In genomic region chr9:128393171-128393761, GRCh38 we compare ENCODE assay signal across 17 cellular contexts. TPM values are rescaled to one million over a fixed set of nuclear protein-coding genes. Genes with fewer than 3 reads are reported as not detected.
A peak's percentile ranks its signal among the peaks of the same experiment; 100 is the strongest.
DNase-seq lines count a peak whose midpoint lies in the region; ATAC-seq and TF ChIP-seq lines count a peak whose summit lies in the region.
"Had no signal": no experiment of that assay in that cellular context is flagged by ENCODE, and none has a peak within 500 bp of the region (broad histone marks: within the 10 kb centered on the region; RNA-seq: fewer than 3 reads in every experiment).

No MANE protein-coding gene starts in this region.

- no peak overlapping the region for H3K4ac ChIP-seq in H9 (ENCODE audit: low read depth, low read length)

- no peak overlapping the region for H2BK120ac ChIP-seq in H9 (ENCODE audit: low read depth, low read length, poor library complexity, severe bottlenecking)

- no peaks in the 10 kb centered on the region for H4K20me1 ChIP-seq in H9 (ENCODE audit: control insufficient read depth, insufficient read depth, insufficient read length)
- H4K20me1 ChIP-seq in osteoblast (ENCODE audit: insufficient read depth, low read length): no peaks in the 10 kb centered on the region

- no peak overlapping the region for H3K9ac ChIP-seq in H9 (ENCODE audit: extremely low read depth, insufficient read length, low read length)

- no peak overlapping the region for H3K18ac ChIP-seq in H9 (ENCODE audit: insufficient read length, low read depth, low read length)

- TF ChIP-seq POLR2A in GM18505 (IDR thresholded peaks at IDR 0.05; ENCODE audit: borderline replicate concordance, extremely low read depth, insufficient read depth, insufficient read length): no peak

- H3K14ac ChIP-seq in H9 (ENCODE audit: insufficient read depth, low read length): no peak overlapping the region

- no peak overlapping the region for H2BK5ac ChIP-seq in H9 (ENCODE audit: insufficient read length, low read length)

- H3K23ac ChIP-seq in H9 (ENCODE audit: insufficient read length, low read depth, low read length): no peak overlapping the region

- H3K9me3 Mint-ChIP-seq in H9: peaks cover 3% of the 10 kb centered on the region in 2 experiments; a peak in 2 of 5 replicates
- H3K9me3 Mint-ChIP-seq: activated naive CD4-positive, alpha-beta T cell treated with anti-CD3 and anti-CD28 coated beads, Interleukin-2, amount 50 U/mL, for 24 hours; naive thymus-derived CD8-positive, alpha-beta T cell had no signal

- H4K91ac ChIP-seq in H9 (ENCODE audit: insufficient read length, low read depth, low read length): no peak overlapping the region

- H2AK5ac ChIP-seq in H9 (ENCODE audit: insufficient read length, low read length): no peak overlapping the region

- H3K27ac Mint-ChIP-seq in H9: no peak overlapping the region; a peak in 1 of 7 replicates
- H3K27ac Mint-ChIP-seq: activated CD4-positive, alpha-beta T cell treated with anti-CD3 and anti-CD28 coated beads for 36 hours; activated naive CD4-positive, alpha-beta T cell treated with anti-CD3 and anti-CD28 coated beads, Interleukin-2, amount 50 U/mL, for 24 hours had no signal

- no peak overlapping the region for H2BK15ac ChIP-seq in H9 (ENCODE audit: low read depth, low read length)

- H2AFZ ChIP-seq in H9 (ENCODE audit: low read length) (no peak overlapping the region), osteoblast (ENCODE audit: low read length) (no peak overlapping the region)

- no peak overlapping the region for H3K27ac ChIP-seq in H9 (ENCODE audit: insufficient read length, low read depth, low read length)
- peak overlapping the region; percentile 98 for H3K27ac ChIP-seq in caudate nucleus (ENCODE audit: low read depth, low read length)
- no peak overlapping the region for H3K27ac ChIP-seq in osteoblast (ENCODE audit: low read depth, low read length)
- H3K27ac ChIP-seq: gastroesophageal sphincter had no signal

- peaks cover 30 to 57% of the 10 kb centered on the region in 2 experiments for H3K4me1 Mint-ChIP-seq in H9
- H3K4me1 Mint-ChIP-seq: activated CD4-positive, alpha-beta T cell treated with anti-CD3 and anti-CD28 coated beads for 36 hours; activated naive CD4-positive, alpha-beta T cell treated with anti-CD3 and anti-CD28 coated beads, Interleukin-2, amount 50 U/mL, for 24 hours had no signal

- H3K79me2 ChIP-seq in H9 (ENCODE audit: insufficient read depth, low read length) (no peaks in the 10 kb centered on the region), osteoblast (ENCODE audit: insufficient read depth, low read length) (no peaks in the 10 kb centered on the region)

- H3K4me2 ChIP-seq in H9 (ENCODE audit: insufficient read depth, insufficient read length, low read length) (no peak overlapping the region), osteoblast (ENCODE audit: insufficient read depth, low read length) (no peak overlapping the region)

- H3K79me1 ChIP-seq in H9 (ENCODE audit: insufficient read depth, low read depth, low read length, poor library complexity, severe bottlenecking): no peaks in the 10 kb centered on the region

- no peak overlapping the region for H2BK12ac ChIP-seq in H9 (ENCODE audit: insufficient read length, low read depth, low read length)

- peaks cover 5 to 20% (median 10%) of the 10 kb centered on the region in 3 experiments for H3K36me3 Mint-ChIP-seq in H9 (ENCODE audit: insufficient read depth in 1 of 3, low read depth in 3 of 3)

- no peaks in the 10 kb centered on the region for H3K4me1 ChIP-seq in H9 (ENCODE audit: insufficient read depth, low read length)
- H3K4me1 ChIP-seq in osteoblast (ENCODE audit: insufficient read depth, low read length): peaks cover 4% of the 10 kb centered on the region

- peak; percentile 81 for DNase-seq in H9
- DNase-seq in caudate nucleus (lab: John Stamatoyannopoulos, UW): peak in 56 of 61 donors; percentile 45 to 93 (median 86)
- DNase-seq in iPS-NIHi11 (ENCODE audit: low spot score): peak; percentile 81
- peak; percentile 62 for DNase-seq in osteoblast (ENCODE audit: insufficient read length, low spot score, missing footprints)
- no peak for DNase-seq in effector CD4-positive, alpha-beta T cell
- no peak for DNase-seq in T-helper 1 cell
- DNase-seq: activated CD4-positive, alpha-beta T cell treated with anti-CD3 and anti-CD28 coated beads for 36 hours; Calu3; central memory CD4-positive, alpha-beta T cell; left ventricle myocardium superior; naive thymus-derived CD8-positive, alpha-beta T cell; stimulated activated CD4-positive, alpha-beta T cell treated with anti-CD3 and anti-CD28 coated beads, Interleukin-4, amount 100 ng/mL, for 24 hours; T-helper 2 cell had no signal

- ATAC-seq in GM19324 (IDR thresholded peaks at IDR 0.05; ENCODE audit: low FRiP score, unreplicated experiment): no peak
- no peak for ATAC-seq in GM18505 (IDR thresholded peaks at IDR 0.05; ENCODE audit: unreplicated experiment)
- ATAC-seq: activated CD4-positive, alpha-beta T cell treated with anti-CD3 and anti-CD28 coated beads for 36 hours; gastroesophageal sphincter; left ventricle myocardium superior; naive thymus-derived CD8-positive, alpha-beta T cell had no signal

- no peak overlapping the region for H3K4me3 ChIP-seq in osteoblast (ENCODE audit: insufficient read depth, low read length)
- H3K4me3 ChIP-seq: gastroesophageal sphincter had no signal

- H3T11ph ChIP-seq in H9 (ENCODE audit: low read length): no peak overlapping the region

- no peak overlapping the region for H4K5ac ChIP-seq in H9 (ENCODE audit: insufficient read length, low read depth, low read length)

- H4K8ac ChIP-seq in H9 (replicated peaks; ENCODE audit: insufficient read length, low read depth, low read length): no peak overlapping the region

- H3K9me3 ChIP-seq in H9 (ENCODE audit: control insufficient read depth, low read depth, low read length): no peaks in the 10 kb centered on the region
- H3K9me3 ChIP-seq in osteoblast (ENCODE audit: low read depth, low read length): no peaks in the 10 kb centered on the region
- H3K9me3 ChIP-seq: gastroesophageal sphincter had no signal

- peaks cover 6% of the 10 kb centered on the region for H3K23me2 ChIP-seq in H9 (ENCODE audit: insufficient read length, low read depth, low read length, poor library complexity, severe bottlenecking)

- no CpG with 5 or more reads among the region's 53 CpGs for WGBS in H9 (ENCODE audit: extremely low coverage, insufficient read length, low lambda C conversion rate)

- H3K4me3 Mint-ChIP-seq in H9: peak overlapping the region; percentile 45 to 76; a peak in 4 of 5 replicates
- H3K4me3 Mint-ChIP-seq: activated CD4-positive, alpha-beta T cell treated with anti-CD3 and anti-CD28 coated beads for 36 hours; activated naive CD4-positive, alpha-beta T cell treated with anti-CD3 and anti-CD28 coated beads, Interleukin-2, amount 50 U/mL, for 24 hours; naive thymus-derived CD8-positive, alpha-beta T cell had no signal

- H3K27me3 ChIP-seq in H9 (ENCODE audit: insufficient read depth, low read length) (peaks cover 79% of the 10 kb centered on the region), osteoblast (ENCODE audit: insufficient read depth, low read length) (peaks cover 23% of the 10 kb centered on the region)

- peaks cover 11% of the 10 kb centered on the region for H3K36me3 ChIP-seq in osteoblast (ENCODE audit: insufficient read depth, low read length)

- peaks cover 97% of the 10 kb centered on the region for H3K27me3 Mint-ChIP-seq in H9 (ENCODE audit: low read depth)
- H3K27me3 Mint-ChIP-seq: activated naive CD4-positive, alpha-beta T cell treated with anti-CD3 and anti-CD28 coated beads, Interleukin-2, amount 50 U/mL, for 24 hours had no signal

- no peak overlapping the region for H2BK20ac ChIP-seq in H9 (ENCODE audit: low read depth, low read length, poor library complexity, severe bottlenecking)

- TF ChIP-seq CTCF in H9 (conservative IDR thresholded peaks at IDR 0.05) (no peak), osteoblast (IDR thresholded peaks at IDR 0.05; ENCODE audit: extremely low read depth, low read depth, low read length) (no peak)

- H3K56ac ChIP-seq in H9 (ENCODE audit: insufficient read length, low read depth, low read length): no peak overlapping the region

RNA-seq across cellular contexts. Expression of gene URM1, which starts 22.1 kb away (rescaled TPM):
- total RNA-seq in H9 (2021) (46.1 and 46.6 TPM in 2 replicates), osteoblast (29.2 and 35.1 TPM in 2 replicates)

RNA-seq across cellular contexts. Expression of gene CERCAM, which starts 27.4 kb away (rescaled TPM):
- 5.4 and 5.9 TPM in 2 replicates for total RNA-seq in H9 (2021)
- total RNA-seq in osteoblast: 186 and 195 TPM in 2 replicates

RNA-seq across cellular contexts. Expression of gene SLC27A4, which starts 52.9 kb away (rescaled TPM):
- total RNA-seq in H9 (2021): 17.0 and 17.2 TPM in 2 replicates
- total RNA-seq in osteoblast: 21.4 and 23.0 TPM in 2 replicates

Comparison
In these comparisons a context has a peak if more than half of its experiments do, and no peak if none do; other contexts are left out.
1. DNase-seq: peak in H9 (single experiment), caudate nucleus (56 of 61), iPS-NIHi11 (single experiment) and osteoblast (single experiment); none in effector CD4-positive, alpha-beta T cell (single experiment) and T-helper 1 cell (0 of 5).
2. RNA of gene CERCAM, which starts 27.4 kb away (total RNA-seq): 186 to 195 TPM in osteoblast; 5.4 to 5.9 TPM in H9; every median in the first group is over 10 times any median in the second.